In the genomic region with DNA sequence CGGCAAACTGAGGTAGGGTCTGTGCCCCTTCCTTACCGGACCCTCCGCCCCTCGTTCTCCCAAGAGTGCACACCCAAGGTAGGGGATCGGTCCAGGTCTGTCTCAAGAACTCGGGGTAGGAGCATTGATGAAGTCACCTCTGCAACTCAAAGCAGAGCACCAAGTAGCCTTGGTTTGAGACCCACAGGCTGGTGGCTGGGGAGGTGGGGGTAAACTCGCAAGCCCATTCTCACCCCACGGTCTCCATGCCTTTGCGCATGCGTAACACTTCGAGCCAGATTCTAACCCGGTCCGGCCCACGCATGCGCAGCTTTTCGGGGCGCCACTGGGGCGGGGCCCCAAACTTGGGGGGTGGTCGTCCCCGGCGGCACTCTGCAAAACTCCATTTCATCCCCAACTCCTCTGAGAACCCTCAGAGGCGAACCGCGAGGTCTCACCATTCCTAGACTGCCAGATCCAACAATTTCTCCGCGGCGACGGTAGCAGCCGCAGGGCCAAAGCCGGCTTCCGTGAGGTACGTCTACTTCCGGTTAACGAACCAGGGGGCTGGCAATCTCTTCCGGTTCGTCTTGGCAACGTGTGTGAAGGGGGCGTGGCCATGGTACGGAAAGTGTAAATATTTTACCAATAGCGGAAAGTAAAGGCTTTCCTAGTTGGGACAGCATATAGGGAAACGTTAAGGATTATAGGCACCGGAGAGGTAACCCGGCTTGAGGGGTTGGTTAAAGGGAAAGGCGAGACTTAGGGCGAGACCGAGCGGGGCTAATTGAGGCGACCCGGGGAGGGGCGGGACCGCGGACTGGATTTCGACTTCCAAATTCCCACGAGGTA, we compare ENCODE assay signal across 1 cellular context.
A peak's percentile ranks its signal among the peaks of the same experiment; 100 is the strongest.
TF ChIP-seq lines count a peak whose summit lies in the region.

TSS of gene MCRS1 (minus strand) at position 532 of the 831 bp plus-strand sequence. CDS start 1,411 bp downstream, outside the sequence.

TF ChIP-seq in HepG2, 621 proteins besides CTCF, POLR2A, EP300 and RAD21 (continued from another document and continues in another):
- no peak for TF ChIP-seq RFX5 (IDR thresholded peaks at IDR 0.05; ENCODE audit: low read depth, low read length)
- TF ChIP-seq, protein P1, sequence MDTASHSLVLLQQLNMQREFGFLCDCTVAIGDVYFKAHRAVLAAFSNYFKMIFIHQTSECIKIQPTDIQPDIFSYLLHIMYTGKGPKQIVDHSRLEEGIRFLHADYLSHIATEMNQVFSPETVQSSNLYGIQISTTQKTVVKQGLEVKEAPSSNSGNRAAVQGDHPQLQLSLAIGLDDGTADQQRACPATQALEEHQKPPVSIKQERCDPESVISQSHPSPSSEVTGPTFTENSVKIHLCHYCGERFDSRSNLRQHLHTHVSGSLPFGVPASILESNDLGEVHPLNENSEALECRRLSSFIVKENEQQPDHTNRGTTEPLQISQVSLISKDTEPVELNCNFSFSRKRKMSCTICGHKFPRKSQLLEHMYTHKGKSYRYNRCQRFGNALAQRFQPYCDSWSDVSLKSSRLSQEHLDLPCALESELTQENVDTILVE (CRISPR knock-in tag; IDR thresholded peaks at IDR 0.05), result peak; percentile 89; the same call in 1 of the 2 replicates
- 0 out of 2 replicates have a peak, but pooled peaks have one; percentile 9 for TF ChIP-seq IRF9 (CRISPR knock-in tag; IDR thresholded peaks at IDR 0.05; ENCODE audit: borderline replicate concordance)
- TF ChIP-seq, protein P2, sequence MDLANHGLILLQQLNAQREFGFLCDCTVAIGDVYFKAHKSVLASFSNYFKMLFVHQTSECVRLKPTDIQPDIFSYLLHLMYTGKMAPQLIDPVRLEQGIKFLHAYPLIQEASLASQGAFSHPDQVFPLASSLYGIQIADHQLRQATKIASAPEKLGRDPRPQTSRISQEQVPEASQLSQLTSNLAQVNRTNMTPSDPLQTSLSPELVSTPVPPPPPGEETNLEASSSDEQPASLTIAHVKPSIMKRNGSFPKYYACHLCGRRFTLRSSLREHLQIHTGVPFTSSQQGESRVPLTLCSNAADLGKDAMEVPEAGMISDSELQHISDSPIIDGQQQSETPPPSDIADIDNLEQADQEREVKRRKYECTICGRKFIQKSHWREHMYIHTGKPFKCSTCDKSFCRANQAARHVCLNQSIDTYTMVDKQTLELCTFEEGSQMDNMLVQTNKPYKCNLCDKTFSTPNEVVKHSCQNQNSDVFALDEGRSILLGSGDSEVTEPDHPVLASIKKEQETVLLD (CRISPR knock-in tag; IDR thresholded peaks at IDR 0.05; ENCODE audit: low read depth), result peak; percentile 74; the same call in 1 of the 2 replicates
- TF ChIP-seq, protein P3, sequence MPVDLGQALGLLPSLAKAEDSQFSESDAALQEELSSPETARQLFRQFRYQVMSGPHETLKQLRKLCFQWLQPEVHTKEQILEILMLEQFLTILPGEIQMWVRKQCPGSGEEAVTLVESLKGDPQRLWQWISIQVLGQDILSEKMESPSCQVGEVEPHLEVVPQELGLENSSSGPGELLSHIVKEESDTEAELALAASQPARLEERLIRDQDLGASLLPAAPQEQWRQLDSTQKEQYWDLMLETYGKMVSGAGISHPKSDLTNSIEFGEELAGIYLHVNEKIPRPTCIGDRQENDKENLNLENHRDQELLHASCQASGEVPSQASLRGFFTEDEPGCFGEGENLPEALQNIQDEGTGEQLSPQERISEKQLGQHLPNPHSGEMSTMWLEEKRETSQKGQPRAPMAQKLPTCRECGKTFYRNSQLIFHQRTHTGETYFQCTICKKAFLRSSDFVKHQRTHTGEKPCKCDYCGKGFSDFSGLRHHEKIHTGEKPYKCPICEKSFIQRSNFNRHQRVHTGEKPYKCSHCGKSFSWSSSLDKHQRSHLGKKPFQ (CRISPR knock-in tag; IDR thresholded peaks at IDR 0.05; ENCODE audit: insufficient replicate concordance), result peak; percentile 43
- TF ChIP-seq HDAC2 (CRISPR knock-in tag; IDR thresholded peaks at IDR 0.05), result peak; percentile 64; the same call in 1 of the 2 replicates
- TF ChIP-seq TOE1 (CRISPR knock-in tag; IDR thresholded peaks at IDR 0.05), result 0 out of 2 replicates have a peak, but pooled peaks have one; percentile 50
- peak; percentile 78; the same call in 1 of the 2 replicates for TF ChIP-seq ZNF567 (CRISPR knock-in tag; IDR thresholded peaks at IDR 0.05; ENCODE audit: borderline replicate concordance)
- TF ChIP-seq ZNF501 (CRISPR knock-in tag; IDR thresholded peaks at IDR 0.05), result peak; percentile 96
- no peak for TF ChIP-seq ZSCAN29 (CRISPR knock-in tag; conservative IDR thresholded peaks at IDR 0.05)
- TF ChIP-seq CCDC6 (CRISPR knock-in tag; IDR thresholded peaks at IDR 0.05), result peak; percentile 80
- TF ChIP-seq REL (CRISPR knock-in tag; conservative IDR thresholded peaks at IDR 0.05), result 0 out of 2 replicates have a peak, but pooled peaks have one; percentile 63
- TF ChIP-seq ZNF713 (CRISPR knock-in tag; IDR thresholded peaks at IDR 0.05), result 0 out of 2 replicates have a peak, but pooled peaks have one; percentile 60
- TF ChIP-seq, protein P4, sequence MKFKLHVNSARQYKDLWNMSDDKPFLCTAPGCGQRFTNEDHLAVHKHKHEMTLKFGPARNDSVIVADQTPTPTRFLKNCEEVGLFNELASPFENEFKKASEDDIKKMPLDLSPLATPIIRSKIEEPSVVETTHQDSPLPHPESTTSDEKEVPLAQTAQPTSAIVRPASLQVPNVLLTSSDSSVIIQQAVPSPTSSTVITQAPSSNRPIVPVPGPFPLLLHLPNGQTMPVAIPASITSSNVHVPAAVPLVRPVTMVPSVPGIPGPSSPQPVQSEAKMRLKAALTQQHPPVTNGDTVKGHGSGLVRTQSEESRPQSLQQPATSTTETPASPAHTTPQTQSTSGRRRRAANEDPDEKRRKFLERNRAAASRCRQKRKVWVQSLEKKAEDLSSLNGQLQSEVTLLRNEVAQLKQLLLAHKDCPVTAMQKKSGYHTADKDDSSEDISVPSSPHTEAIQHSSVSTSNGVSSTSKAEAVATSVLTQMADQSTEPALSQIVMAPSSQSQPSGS (CRISPR knock-in tag; IDR thresholded peaks at IDR 0.05), result 0 out of 2 replicates have a peak, but pooled peaks have one; percentile 59
- no peak; the same call in 1 of the 2 replicates for TF ChIP-seq DNMT1 (CRISPR knock-in tag; IDR thresholded peaks at IDR 0.05)
- no peak for TF ChIP-seq SOX6 (IDR thresholded peaks at IDR 0.05)
- peak; percentile 55; the same call in 1 of the 2 replicates for TF ChIP-seq SOX6 (CRISPR knock-in tag; IDR thresholded peaks at IDR 0.05)
- peak; percentile 23; the same call in 1 of the 2 replicates for TF ChIP-seq PAXIP1 (CRISPR knock-in tag; conservative IDR thresholded peaks at IDR 0.05)
- TF ChIP-seq, protein P5, sequence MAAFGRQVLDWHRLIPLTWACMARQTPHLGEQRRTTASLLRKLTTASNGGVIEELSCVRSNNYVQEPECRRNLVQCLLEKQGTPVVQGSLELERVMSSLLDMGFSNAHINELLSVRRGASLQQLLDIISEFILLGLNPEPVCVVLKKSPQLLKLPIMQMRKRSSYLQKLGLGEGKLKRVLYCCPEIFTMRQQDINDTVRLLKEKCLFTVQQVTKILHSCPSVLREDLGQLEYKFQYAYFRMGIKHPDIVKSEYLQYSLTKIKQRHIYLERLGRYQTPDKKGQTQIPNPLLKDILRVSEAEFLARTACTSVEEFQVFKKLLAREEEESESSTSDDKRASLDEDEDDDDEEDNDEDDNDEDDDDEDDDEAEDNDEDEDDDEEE (CRISPR knock-in tag; IDR thresholded peaks at IDR 0.05), result peak; percentile 75; the same call in 1 of the 2 replicates
- no peak for TF ChIP-seq RAD51 (IDR thresholded peaks at IDR 0.05; ENCODE audit: borderline replicate concordance)
- TF ChIP-seq IRF1 (CRISPR knock-in tag; IDR thresholded peaks at IDR 0.05; ENCODE audit: low read depth), result no peak
- TF ChIP-seq ELF1 (CRISPR knock-in tag; IDR thresholded peaks at IDR 0.05), result peak; percentile 96
- TF ChIP-seq MLXIP (CRISPR knock-in tag; IDR thresholded peaks at IDR 0.05; ENCODE audit: borderline replicate concordance), result no peak
- TF ChIP-seq KDM1A (CRISPR knock-in tag; IDR thresholded peaks at IDR 0.05), result no peak
- TF ChIP-seq ZNF317 (CRISPR knock-in tag; IDR thresholded peaks at IDR 0.05), result peak; percentile 38; the same call in 1 of the 2 replicates
- TF ChIP-seq NFE2L2 (IDR thresholded peaks at IDR 0.05; ENCODE audit: low read length), result no peak
- TF ChIP-seq NFYB (CRISPR knock-in tag; IDR thresholded peaks at IDR 0.05), result peak; percentile 45
- TF ChIP-seq ZNF333 (CRISPR knock-in tag; IDR thresholded peaks at IDR 0.05; ENCODE audit: borderline replicate concordance), result peak; percentile 37; the same call in 1 of the 2 replicates
- TF ChIP-seq MAZ (IDR thresholded peaks at IDR 0.05; ENCODE audit: borderline replicate concordance, low read depth, low read length), result peak; percentile 58; the same call in 1 of the 2 replicates
- TF ChIP-seq MAZ (CRISPR knock-in tag; IDR thresholded peaks at IDR 0.05; ENCODE audit: low read depth), result peak; percentile 66; the same call in 1 of the 2 replicates
- 0 out of 2 replicates have a peak, but pooled peaks have one; percentile 7 for TF ChIP-seq SAFB2 (CRISPR knock-in tag; IDR thresholded peaks at IDR 0.05; ENCODE audit: borderline replicate concordance, low read depth)
- TF ChIP-seq ERF (CRISPR knock-in tag; IDR thresholded peaks at IDR 0.05), result peak; percentile 72
- TF ChIP-seq MYPOP (CRISPR knock-in tag; IDR thresholded peaks at IDR 0.05), result 0 out of 2 replicates have a peak, but pooled peaks have one; percentile 63
- TF ChIP-seq GATAD2A (CRISPR knock-in tag; IDR thresholded peaks at IDR 0.05), result peak; percentile 35; the same call in 1 of the 2 replicates
- peak; percentile 87 for TF ChIP-seq KLF12 (CRISPR knock-in tag; IDR thresholded peaks at IDR 0.05; ENCODE audit: borderline replicate concordance)
- peak; percentile 66 for TF ChIP-seq HCFC1 (IDR thresholded peaks at IDR 0.05; ENCODE audit: low read depth, low read length)
